ENCODE assay signal across 1 cellular context in genomic region chr4:16034010-16034829, GRCh38.
TF ChIP-seq lines count a peak whose summit lies in the region.

No MANE protein-coding gene starts in this region.

TF ChIP-seq in HepG2, 621 proteins besides CTCF, POLR2A, EP300 and RAD21 (continued from another document and continues in another):
- TF ChIP-seq, protein P1, sequence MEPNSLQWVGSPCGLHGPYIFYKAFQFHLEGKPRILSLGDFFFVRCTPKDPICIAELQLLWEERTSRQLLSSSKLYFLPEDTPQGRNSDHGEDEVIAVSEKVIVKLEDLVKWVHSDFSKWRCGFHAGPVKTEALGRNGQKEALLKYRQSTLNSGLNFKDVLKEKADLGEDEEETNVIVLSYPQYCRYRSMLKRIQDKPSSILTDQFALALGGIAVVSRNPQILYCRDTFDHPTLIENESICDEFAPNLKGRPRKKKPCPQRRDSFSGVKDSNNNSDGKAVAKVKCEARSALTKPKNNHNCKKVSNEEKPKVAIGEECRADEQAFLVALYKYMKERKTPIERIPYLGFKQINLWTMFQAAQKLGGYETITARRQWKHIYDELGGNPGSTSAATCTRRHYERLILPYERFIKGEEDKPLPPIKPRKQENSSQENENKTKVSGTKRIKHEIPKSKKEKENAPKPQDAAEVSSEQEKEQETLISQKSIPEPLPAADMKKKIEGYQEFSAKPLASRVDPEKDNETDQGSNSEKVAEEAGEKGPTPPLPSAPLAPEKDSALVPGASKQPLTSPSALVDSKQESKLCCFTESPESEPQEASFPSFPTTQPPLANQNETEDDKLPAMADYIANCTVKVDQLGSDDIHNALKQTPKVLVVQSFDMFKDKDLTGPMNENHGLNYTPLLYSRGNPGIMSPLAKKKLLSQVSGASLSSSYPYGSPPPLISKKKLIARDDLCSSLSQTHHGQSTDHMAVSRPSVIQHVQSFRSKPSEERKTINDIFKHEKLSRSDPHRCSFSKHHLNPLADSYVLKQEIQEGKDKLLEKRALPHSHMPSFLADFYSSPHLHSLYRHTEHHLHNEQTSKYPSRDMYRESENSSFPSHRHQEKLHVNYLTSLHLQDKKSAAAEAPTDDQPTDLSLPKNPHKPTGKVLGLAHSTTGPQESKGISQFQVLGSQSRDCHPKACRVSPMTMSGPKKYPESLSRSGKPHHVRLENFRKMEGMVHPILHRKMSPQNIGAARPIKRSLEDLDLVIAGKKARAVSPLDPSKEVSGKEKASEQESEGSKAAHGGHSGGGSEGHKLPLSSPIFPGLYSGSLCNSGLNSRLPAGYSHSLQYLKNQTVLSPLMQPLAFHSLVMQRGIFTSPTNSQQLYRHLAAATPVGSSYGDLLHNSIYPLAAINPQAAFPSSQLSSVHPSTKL (CRISPR knock-in tag; IDR thresholded peaks at IDR 0.05) = peak; percentile 94
- peak; percentile 16; the same call in 1 of the 2 replicates for TF ChIP-seq NKX3-1 (CRISPR knock-in tag; IDR thresholded peaks at IDR 0.05)
- TF ChIP-seq ZBTB43 (CRISPR knock-in tag; conservative IDR thresholded peaks at IDR 0.05) = peak; percentile 63; the same call in 1 of the 2 replicates
- TF ChIP-seq ONECUT2 (CRISPR knock-in tag; IDR thresholded peaks at IDR 0.05) = peak; percentile 96
- TF ChIP-seq CEBPG (CRISPR knock-in tag; IDR thresholded peaks at IDR 0.05) = peak; percentile 84
- TF ChIP-seq CCAR2 (optimal IDR thresholded peaks at IDR 0.05; ENCODE audit: low read depth, low read length) = no peak
- TF ChIP-seq RXRB (CRISPR knock-in tag; IDR thresholded peaks at IDR 0.05; ENCODE audit: borderline replicate concordance) = peak; percentile 43; the same call in 1 of the 2 replicates
- TF ChIP-seq GATAD2A (CRISPR knock-in tag; IDR thresholded peaks at IDR 0.05) = peak; percentile 96
- no peak for TF ChIP-seq ZNF382 (CRISPR knock-in tag; IDR thresholded peaks at IDR 0.05; ENCODE audit: borderline replicate concordance)
- no peak for TF ChIP-seq ZNF10 (CRISPR knock-in tag; IDR thresholded peaks at IDR 0.05; ENCODE audit: borderline replicate concordance, low read depth)
- 0 out of 2 replicates have a peak, but pooled peaks have one; percentile 48 for TF ChIP-seq ZNF614 (CRISPR knock-in tag; IDR thresholded peaks at IDR 0.05; ENCODE audit: borderline replicate concordance)
- TF ChIP-seq LCORL (IDR thresholded peaks at IDR 0.05) = peak; percentile 56; the same call in 1 of the 2 replicates
- no peak for TF ChIP-seq LCORL (CRISPR knock-in tag; IDR thresholded peaks at IDR 0.05)
- TF ChIP-seq, protein P2, sequence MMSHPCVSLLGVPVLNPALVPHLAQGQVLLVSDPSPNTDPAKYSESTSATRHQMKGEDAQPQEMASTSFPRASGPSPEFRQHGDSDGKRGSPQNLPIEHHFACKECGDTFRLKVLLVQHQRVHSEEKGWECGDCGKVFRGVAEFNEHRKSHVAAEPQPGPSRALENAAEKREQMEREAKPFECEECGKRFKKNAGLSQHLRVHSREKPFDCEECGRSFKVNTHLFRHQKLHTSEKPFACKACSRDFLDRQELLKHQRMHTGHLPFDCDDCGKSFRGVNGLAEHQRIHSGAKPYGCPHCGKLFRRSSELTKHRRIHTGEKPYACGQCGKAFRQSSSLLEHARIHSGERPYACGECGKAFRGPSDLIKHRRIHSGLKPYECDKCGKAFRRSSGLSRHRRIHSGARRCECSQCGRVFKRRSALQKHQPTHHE (CRISPR knock-in tag; IDR thresholded peaks at IDR 0.05; ENCODE audit: borderline replicate concordance) = 0 out of 2 replicates have a peak, but pooled peaks have one; percentile 27
- TF ChIP-seq, protein P3, sequence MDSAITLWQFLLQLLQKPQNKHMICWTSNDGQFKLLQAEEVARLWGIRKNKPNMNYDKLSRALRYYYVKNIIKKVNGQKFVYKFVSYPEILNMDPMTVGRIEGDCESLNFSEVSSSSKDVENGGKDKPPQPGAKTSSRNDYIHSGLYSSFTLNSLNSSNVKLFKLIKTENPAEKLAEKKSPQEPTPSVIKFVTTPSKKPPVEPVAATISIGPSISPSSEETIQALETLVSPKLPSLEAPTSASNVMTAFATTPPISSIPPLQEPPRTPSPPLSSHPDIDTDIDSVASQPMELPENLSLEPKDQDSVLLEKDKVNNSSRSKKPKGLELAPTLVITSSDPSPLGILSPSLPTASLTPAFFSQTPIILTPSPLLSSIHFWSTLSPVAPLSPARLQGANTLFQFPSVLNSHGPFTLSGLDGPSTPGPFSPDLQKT (CRISPR knock-in tag; IDR thresholded peaks at IDR 0.05; ENCODE audit: borderline replicate concordance) = no peak
- peak; percentile 22; the same call in 1 of the 2 replicates for TF ChIP-seq REPIN1 (CRISPR knock-in tag; IDR thresholded peaks at IDR 0.05; ENCODE audit: borderline replicate concordance, low read depth)
- TF ChIP-seq ZBTB7B (CRISPR knock-in tag; IDR thresholded peaks at IDR 0.05) = 0 out of 2 replicates have a peak, but pooled peaks have one; percentile 28
- 0 out of 2 replicates have a peak, but pooled peaks have one; percentile 25 for TF ChIP-seq ZNF644 (CRISPR knock-in tag; IDR thresholded peaks at IDR 0.05; ENCODE audit: low read depth)
- TF ChIP-seq MAFF (IDR thresholded peaks at IDR 0.05; ENCODE audit: low read depth, low read length) = peak; percentile 62
- TF ChIP-seq HMG20A (CRISPR knock-in tag; IDR thresholded peaks at IDR 0.05; ENCODE audit: borderline replicate concordance) = peak; percentile 76
- TF ChIP-seq HMGA1 (CRISPR knock-in tag; conservative IDR thresholded peaks at IDR 0.05) = no peak
- no peak for TF ChIP-seq IRF1 (CRISPR knock-in tag; IDR thresholded peaks at IDR 0.05; ENCODE audit: low read depth)
- peak; percentile 32; the same call in 1 of the 2 replicates for TF ChIP-seq DPF2 (CRISPR knock-in tag; IDR thresholded peaks at IDR 0.05; ENCODE audit: borderline replicate concordance, low read depth)
- TF ChIP-seq MAFK (conservative IDR thresholded peaks at IDR 0.05 in 1 of 2, IDR thresholded peaks at IDR 0.05 in 1 of 2; ENCODE audit: low read length in 2 of 2) = peak; percentile 70 to 77
- TF ChIP-seq SAP130 (CRISPR knock-in tag; IDR thresholded peaks at IDR 0.05; ENCODE audit: low read depth) = peak; percentile 49
- TF ChIP-seq HMG20B (CRISPR knock-in tag; conservative IDR thresholded peaks at IDR 0.05) = 0 out of 2 replicates have a peak, but pooled peaks have one; percentile 31
- TF ChIP-seq TFAP4 (IDR thresholded peaks at IDR 0.05; ENCODE audit: borderline replicate concordance, low read depth) = no peak
- TF ChIP-seq SIX1 (CRISPR knock-in tag; IDR thresholded peaks at IDR 0.05; ENCODE audit: borderline replicate concordance) = peak; percentile 40; the same call in 1 of the 2 replicates
- TF ChIP-seq KMT2B (CRISPR knock-in tag; IDR thresholded peaks at IDR 0.05) = peak; percentile 47; the same call in 1 of the 2 replicates
- TF ChIP-seq PPARG (CRISPR knock-in tag; conservative IDR thresholded peaks at IDR 0.05) = peak; percentile 48; the same call in 1 of the 2 replicates
- peak; percentile 39; the same call in 1 of the 2 replicates for TF ChIP-seq HNF4A (CRISPR knock-in tag; IDR thresholded peaks at IDR 0.05)
- TF ChIP-seq, protein P4, sequence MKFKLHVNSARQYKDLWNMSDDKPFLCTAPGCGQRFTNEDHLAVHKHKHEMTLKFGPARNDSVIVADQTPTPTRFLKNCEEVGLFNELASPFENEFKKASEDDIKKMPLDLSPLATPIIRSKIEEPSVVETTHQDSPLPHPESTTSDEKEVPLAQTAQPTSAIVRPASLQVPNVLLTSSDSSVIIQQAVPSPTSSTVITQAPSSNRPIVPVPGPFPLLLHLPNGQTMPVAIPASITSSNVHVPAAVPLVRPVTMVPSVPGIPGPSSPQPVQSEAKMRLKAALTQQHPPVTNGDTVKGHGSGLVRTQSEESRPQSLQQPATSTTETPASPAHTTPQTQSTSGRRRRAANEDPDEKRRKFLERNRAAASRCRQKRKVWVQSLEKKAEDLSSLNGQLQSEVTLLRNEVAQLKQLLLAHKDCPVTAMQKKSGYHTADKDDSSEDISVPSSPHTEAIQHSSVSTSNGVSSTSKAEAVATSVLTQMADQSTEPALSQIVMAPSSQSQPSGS (CRISPR knock-in tag; IDR thresholded peaks at IDR 0.05) = peak; percentile 77
- 0 out of 2 replicates have a peak, but pooled peaks have one; percentile 26 for TF ChIP-seq KLF6 (CRISPR knock-in tag; IDR thresholded peaks at IDR 0.05)
- peak; percentile 39; the same call in 1 of the 2 replicates for TF ChIP-seq NR2F6 (IDR thresholded peaks at IDR 0.05)
- no peak for TF ChIP-seq NR2F6 (CRISPR knock-in tag; IDR thresholded peaks at IDR 0.05)
- TF ChIP-seq SOX13 (IDR thresholded peaks at IDR 0.05) = no peak
- peak in 1 of 2 experiments; percentile 78; a peak in 2 of 4 replicates for TF ChIP-seq SOX13 (CRISPR knock-in tag; conservative IDR thresholded peaks at IDR 0.05 in 1 of 2, IDR thresholded peaks at IDR 0.05 in 1 of 2)
- TF ChIP-seq CREB1 (IDR thresholded peaks at IDR 0.05) = no peak
- TF ChIP-seq CREB1 (CRISPR knock-in tag; IDR thresholded peaks at IDR 0.05) = peak; percentile 44; the same call in 1 of the 2 replicates
- TF ChIP-seq POGZ (CRISPR knock-in tag; IDR thresholded peaks at IDR 0.05) = 0 out of 2 replicates have a peak, but pooled peaks have one; percentile 45
- 0 out of 2 replicates have a peak, but pooled peaks have one; percentile 32 for TF ChIP-seq SIX4 (CRISPR knock-in tag; IDR thresholded peaks at IDR 0.05)
- peak; percentile 65; the same call in 1 of the 2 replicates for TF ChIP-seq CREM (IDR thresholded peaks at IDR 0.05)
- TF ChIP-seq CREM (CRISPR knock-in tag; IDR thresholded peaks at IDR 0.05) = no peak
- TF ChIP-seq, protein P5, sequence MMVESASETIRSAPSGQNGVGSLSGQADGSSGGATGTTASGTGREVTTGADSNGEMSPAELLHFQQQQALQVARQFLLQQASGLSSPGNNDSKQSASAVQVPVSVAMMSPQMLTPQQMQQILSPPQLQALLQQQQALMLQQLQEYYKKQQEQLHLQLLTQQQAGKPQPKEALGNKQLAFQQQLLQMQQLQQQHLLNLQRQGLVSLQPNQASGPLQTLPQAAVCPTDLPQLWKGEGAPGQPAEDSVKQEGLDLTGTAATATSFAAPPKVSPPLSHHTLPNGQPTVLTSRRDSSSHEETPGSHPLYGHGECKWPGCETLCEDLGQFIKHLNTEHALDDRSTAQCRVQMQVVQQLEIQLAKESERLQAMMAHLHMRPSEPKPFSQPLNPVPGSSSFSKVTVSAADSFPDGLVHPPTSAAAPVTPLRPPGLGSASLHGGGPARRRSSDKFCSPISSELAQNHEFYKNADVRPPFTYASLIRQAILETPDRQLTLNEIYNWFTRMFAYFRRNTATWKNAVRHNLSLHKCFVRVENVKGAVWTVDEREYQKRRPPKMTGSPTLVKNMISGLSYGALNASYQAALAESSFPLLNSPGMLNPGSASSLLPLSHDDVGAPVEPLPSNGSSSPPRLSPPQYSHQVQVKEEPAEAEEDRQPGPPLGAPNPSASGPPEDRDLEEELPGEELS (CRISPR knock-in tag; IDR thresholded peaks at IDR 0.05) = peak; percentile 74
